ENCODE assay signal across 13 cellular contexts in genomic region chr1:154953611-154954038, GRCh38. TPM values are rescaled to one million over a fixed set of nuclear protein-coding genes. Genes with fewer than 3 reads are reported as not detected.
DNase-seq lines count a peak whose midpoint lies in the region; ATAC-seq and TF ChIP-seq lines count a peak whose summit lies in the region.
"Had no signal": no experiment of that assay in that cellular context is flagged by ENCODE, and none has a peak within 500 bp of the region (broad histone marks: within the 10 kb centered on the region; RNA-seq: fewer than 3 reads in every experiment).

No MANE protein-coding gene starts in this region.

- H3K27me3 Mint-ChIP-seq in activated T-helper 1 cell treated with anti-CD3 and anti-CD28 coated beads, Interleukin-12 subunit alpha, Interleukin-12 subunit beta, Interleukin-2, Interleukin-4 antibody, amounts not matched to agents 30 ng/mL and 10 ng/mL and 1 ng/mL, durations not matched to agents 14 hours and 24 hours and 36 hours (ENCODE audit: insufficient read depth) = peaks cover 2% of the 10 kb centered on the region

- H3K9me3 Mint-ChIP-seq in activated T-helper 1 cell treated with anti-CD3 and anti-CD28 coated beads, Interleukin-12 subunit alpha, Interleukin-12 subunit beta, Interleukin-2, Interleukin-4 antibody, amounts not matched to agents 30 ng/mL and 10 ng/mL and 1 ng/mL, durations not matched to agents 14 hours and 24 hours and 36 hours = no peaks in the 10 kb centered on the region

- H2BK12ac ChIP-seq in trophoblast cell (ENCODE audit: low read length) = no peak overlapping the region

- WGBS in heart right ventricle, 2 donors = 49 to 52% methylated on average over 2 of the region's 2 CpGs
- WGBS in trophoblast cell (ENCODE audit: extremely low coverage, insufficient coverage, insufficient read length) = no CpG with 5 or more reads among the region's 2 CpGs

- H2AK5ac ChIP-seq in trophoblast cell (ENCODE audit: low read length) = no peak overlapping the region

- no peak overlapping the region for H2AFZ ChIP-seq in trophoblast cell (ENCODE audit: insufficient read depth, low read length, poor library complexity)

- no peak for TF ChIP-seq CTCF in cardiac muscle cell (IDR thresholded peaks at IDR 0.05; ENCODE audit: low read depth, low read length)
- no peak for TF ChIP-seq CTCF in heart right ventricle (IDR thresholded peaks at IDR 0.05)

- peak overlapping the region; percentile 94 for H3K27ac ChIP-seq in cardiac muscle cell
- H3K27ac ChIP-seq in heart right ventricle = peak overlapping the region in 1 of 10 donors; percentile 77
- H3K27ac ChIP-seq in layer of hippocampus (ENCODE audit: low read depth, low read length) = peak overlapping the region; percentile 85
- H3K27ac ChIP-seq in temporal lobe (ENCODE audit: low read depth, low read length) = peak overlapping the region; percentile 80
- H3K27ac ChIP-seq in trophoblast cell (ENCODE audit: low read depth, low read length) = no peak overlapping the region
- H3K27ac ChIP-seq: brain microvascular endothelial cell, esophagus squamous epithelium had no signal

- no peak overlapping the region for H2BK120ac ChIP-seq in trophoblast cell (ENCODE audit: insufficient read depth, low read length, poor library complexity)

- intact Hi-C loops in heart right ventricle (cut with DNase I) = loop anchor here in 1 of 10 donors (10.0 kb wide), 1 partner anchor 61 kb away; no protein-coding TSS in a partner anchor
- intact Hi-C loops in activated T-helper 1 cell treated with anti-CD3 and anti-CD28 coated beads, Interleukin-12 subunit alpha, Interleukin-12 subunit beta, Interleukin-2, Interleukin-4 antibody, amounts not matched to agents 30 ng/mL and 10 ng/mL and 1 ng/mL, durations not matched to agents 14 hours and 24 hours and 36 hours (cut with micrococcal nuclease) = loop anchor here (2.0 kb wide), 1 partner anchor 395 kb away; the partner anchor contains the start of gene UBE2Q1

- no peaks in the 10 kb centered on the region for H3K27me3 ChIP-seq in cardiac muscle cell
- H3K27me3 ChIP-seq in heart right ventricle = no peaks in the 10 kb centered on the region
- no peaks in the 10 kb centered on the region for H3K27me3 ChIP-seq in layer of hippocampus (ENCODE audit: control insufficient read depth, insufficient read depth, low read length)
- no peaks in the 10 kb centered on the region for H3K27me3 ChIP-seq in trophoblast cell (ENCODE audit: insufficient read depth, low read length)
- H3K27me3 ChIP-seq: brain microvascular endothelial cell, esophagus squamous epithelium had no signal

- H3K4me3 Mint-ChIP-seq in activated T-helper 1 cell treated with anti-CD3 and anti-CD28 coated beads, Interleukin-12 subunit alpha, Interleukin-12 subunit beta, Interleukin-2, Interleukin-4 antibody, amounts not matched to agents 30 ng/mL and 10 ng/mL and 1 ng/mL, durations not matched to agents 14 hours and 24 hours and 36 hours = peak overlapping the region; percentile 94

- H3K4ac ChIP-seq in trophoblast cell (ENCODE audit: low read depth, low read length) = no peak overlapping the region

- H3K23ac ChIP-seq in trophoblast cell (ENCODE audit: low read length) = no peak overlapping the region

- H2BK5ac ChIP-seq in trophoblast cell (ENCODE audit: low read depth, low read length, poor library complexity) = no peak overlapping the region

- H3K9ac ChIP-seq in trophoblast cell (ENCODE audit: low read length) = no peak overlapping the region

- H3K79me2 ChIP-seq in trophoblast cell (ENCODE audit: control insufficient read depth, insufficient read depth, low read length, poor library complexity) = no peaks in the 10 kb centered on the region

- H3K36me3 ChIP-seq in cardiac muscle cell (peaks cover 5% of the 10 kb centered on the region), heart right ventricle (peaks cover 0 to 35% (median 5%) of the 10 kb centered on the region in 9 donors), trophoblast cell (ENCODE audit: control insufficient read depth in 1 of 2, insufficient read depth in 2 of 2, low read length in 2 of 2) (peaks cover 7 to 15% of the 10 kb centered on the region in 2 experiments)
- H3K36me3 ChIP-seq: brain microvascular endothelial cell had no signal

- H3K18ac ChIP-seq in trophoblast cell (ENCODE audit: low read length) = no peak overlapping the region

- H3K9me3 ChIP-seq in cardiac muscle cell (ENCODE audit: low read depth) = no peaks in the 10 kb centered on the region
- H3K9me3 ChIP-seq in heart right ventricle = no peaks in the 10 kb centered on the region
- no peaks in the 10 kb centered on the region for H3K9me3 ChIP-seq in trophoblast cell (ENCODE audit: insufficient read depth, low read depth, low read length)
- H3K9me3 ChIP-seq: esophagus squamous epithelium, HAP-1 had no signal

- ATAC-seq in heart right ventricle (no peak), HG02840 (IDR thresholded peaks at IDR 0.05; ENCODE audit: low FRiP score, unreplicated experiment) (no peak)

- H3K4me3 ChIP-seq in cardiac muscle cell = peak overlapping the region; percentile 0
- peak overlapping the region in 1 of 10 donors; percentile 60 for H3K4me3 ChIP-seq in heart right ventricle
- H3K4me3 ChIP-seq in trophoblast cell (ENCODE audit: low read depth, low read length) = no peak overlapping the region
- H3K4me3 ChIP-seq: HAP-1 had no signal

- no peak overlapping the region for H3K4me2 ChIP-seq in trophoblast cell (ENCODE audit: low read length)

- H3K14ac ChIP-seq in trophoblast cell (ENCODE audit: low read length) = no peak overlapping the region

- peaks cover 68% of the 10 kb centered on the region for H3K4me1 Mint-ChIP-seq in activated T-helper 1 cell treated with anti-CD3 and anti-CD28 coated beads, Interleukin-12 subunit alpha, Interleukin-12 subunit beta, Interleukin-2, Interleukin-4 antibody, amounts not matched to agents 30 ng/mL and 10 ng/mL and 1 ng/mL, durations not matched to agents 14 hours and 24 hours and 36 hours (ENCODE audit: low read depth)

- H3K36me3 Mint-ChIP-seq in activated T-helper 1 cell treated with anti-CD3 and anti-CD28 coated beads, Interleukin-12 subunit alpha, Interleukin-12 subunit beta, Interleukin-2, Interleukin-4 antibody, amounts not matched to agents 30 ng/mL and 10 ng/mL and 1 ng/mL, durations not matched to agents 14 hours and 24 hours and 36 hours (ENCODE audit: low read depth) = peaks cover 16% of the 10 kb centered on the region

- no peak overlapping the region for H4K8ac ChIP-seq in trophoblast cell (ENCODE audit: low read depth, low read length)

- H3K27ac Mint-ChIP-seq in activated T-helper 1 cell treated with anti-CD3 and anti-CD28 coated beads, Interleukin-12 subunit alpha, Interleukin-12 subunit beta, Interleukin-2, Interleukin-4 antibody, amounts not matched to agents 30 ng/mL and 10 ng/mL and 1 ng/mL, durations not matched to agents 14 hours and 24 hours and 36 hours = peak overlapping the region; percentile 100

- no peak overlapping the region for H4K12ac ChIP-seq in trophoblast cell (ENCODE audit: low read depth, low read length)

- no peak overlapping the region for H4K91ac ChIP-seq in trophoblast cell (ENCODE audit: low read depth, low read length)

- H3K79me1 ChIP-seq in trophoblast cell (ENCODE audit: low read length) = peaks cover 2% of the 10 kb centered on the region

- H3K4me1 ChIP-seq in cardiac muscle cell (ENCODE audit: low read depth) (peaks cover 45% of the 10 kb centered on the region), heart right ventricle (peaks cover 15 to 53% (median 48%) of the 10 kb centered on the region in 9 donors), trophoblast cell (ENCODE audit: control insufficient read depth in 1 of 2, insufficient read depth in 2 of 2, low read length in 2 of 2) (peaks cover 11 to 18% of the 10 kb centered on the region in 2 experiments)

- peak in 1 of 2 donors; percentile 51 for DNase-seq in cardiac muscle cell (ENCODE audit: low read depth in 1 of 2, low spot score in 1 of 2)
- DNase-seq in heart right ventricle = no peak
- no peak for DNase-seq in activated T-helper 1 cell treated with anti-CD3 and anti-CD28 coated beads, Interleukin-12 subunit alpha, Interleukin-12 subunit beta, Interleukin-2, Interleukin-4 antibody, amounts not matched to agents 30 ng/mL and 10 ng/mL and 1 ng/mL, durations not matched to agents 14 hours and 24 hours and 36 hours (ENCODE audit: low spot score)
- DNase-seq in NCI-H1105 treated with DMSO at 0.1 percent for 48 hours (lab: John Stamatoyannopoulos, UW) = no peak
- no peak for DNase-seq in trophoblast cell
- DNase-seq: activated CD8-positive, alpha-beta memory T cell treated with anti-CD3 and anti-CD28 coated beads for 24 hours; brain microvascular endothelial cell; esophagus squamous epithelium; NCI-H1694 had no signal

RNA-seq across cellular contexts. Expression of gene PBXIP1, which starts 2.3 kb away (rescaled TPM):
- total RNA-seq in cardiac muscle cell (155 and 161 TPM in 2 replicates), heart right ventricle (10 to 100 TPM; 38.3 to 75.0 (median 48.8) TPM), temporal lobe (17.2 TPM)
- polyA plus RNA-seq in cardiac muscle cell (93.7 and 108 TPM in 2 replicates), heart right ventricle (10 to 100 TPM; 25.4 to 33.0 TPM)
- total RNA-seq in activated T-helper 1 cell treated with anti-CD3 and anti-CD28 coated beads, Interleukin-12 subunit alpha, Interleukin-12 subunit beta, Interleukin-2, Interleukin-4 antibody, amounts not matched to agents 30 ng/mL and 10 ng/mL and 1 ng/mL, durations not matched to agents 14 hours and 24 hours and 36 hours = 25.1 and 27.9 TPM in 2 replicates
- polyA plus RNA-seq in trophoblast cell (2013) = 24.7 and 25.5 TPM in 2 replicates

RNA-seq across cellular contexts. Expression of gene PYGO2, which starts 8.0 kb away (rescaled TPM):
- 45.6 and 48.0 TPM in 2 replicates for total RNA-seq in cardiac muscle cell
- 45.3 and 49.2 TPM in 2 replicates for polyA plus RNA-seq in cardiac muscle cell
- 10 to 100 TPM in 9 of 10 donors, 1 to 10 TPM in 1; 8.8 to 18.0 (median 13.9) TPM for total RNA-seq in heart right ventricle
- 10 to 100 TPM; 11.9 to 12.1 TPM for polyA plus RNA-seq in heart right ventricle
- total RNA-seq in activated T-helper 1 cell treated with anti-CD3 and anti-CD28 coated beads, Interleukin-12 subunit alpha, Interleukin-12 subunit beta, Interleukin-2, Interleukin-4 antibody, amounts not matched to agents 30 ng/mL and 10 ng/mL and 1 ng/mL, durations not matched to agents 14 hours and 24 hours and 36 hours = 34.7 and 35.0 TPM in 2 replicates
- 10.1 TPM for total RNA-seq in temporal lobe
- polyA plus RNA-seq in trophoblast cell (2013) = 24.3 and 25.1 TPM in 2 replicates

RNA-seq across cellular contexts. Expression of gene SHC1, which starts 16.9 kb away (rescaled TPM):
- total RNA-seq in cardiac muscle cell = 80.0 and 80.3 TPM in 2 replicates
- polyA plus RNA-seq in cardiac muscle cell = 66.8 and 70.7 TPM in 2 replicates
- 10 to 100 TPM; 42.6 to 95.7 (median 57.8) TPM for total RNA-seq in heart right ventricle
- 10 to 100 TPM; 35.6 to 58.3 TPM for polyA plus RNA-seq in heart right ventricle
- 61.4 and 62.3 TPM in 2 replicates for total RNA-seq in activated T-helper 1 cell treated with anti-CD3 and anti-CD28 coated beads, Interleukin-12 subunit alpha, Interleukin-12 subunit beta, Interleukin-2, Interleukin-4 antibody, amounts not matched to agents 30 ng/mL and 10 ng/mL and 1 ng/mL, durations not matched to agents 14 hours and 24 hours and 36 hours
- total RNA-seq in temporal lobe = 7.4 TPM
- polyA plus RNA-seq in trophoblast cell (2013) = 145 and 150 TPM in 2 replicates

RNA-seq across cellular contexts. Expression of gene PMVK, which starts 17.1 kb away (rescaled TPM):
- total RNA-seq in cardiac muscle cell (20.1 and 23.8 TPM in 2 replicates), heart right ventricle (10 to 100 TPM; 29.9 to 66.4 (median 39.4) TPM), temporal lobe (13.5 TPM)
- polyA plus RNA-seq in cardiac muscle cell (94.4 and 95.4 TPM in 2 replicates), heart right ventricle (10 to 100 TPM; 40.2 to 42.9 TPM)
- total RNA-seq in activated T-helper 1 cell treated with anti-CD3 and anti-CD28 coated beads, Interleukin-12 subunit alpha, Interleukin-12 subunit beta, Interleukin-2, Interleukin-4 antibody, amounts not matched to agents 30 ng/mL and 10 ng/mL and 1 ng/mL, durations not matched to agents 14 hours and 24 hours and 36 hours = 42.5 and 43.3 TPM in 2 replicates
- polyA plus RNA-seq in trophoblast cell (2013) = 11.4 and 12.3 TPM in 2 replicates

RNA-seq across cellular contexts. Expression of gene CKS1B, which starts 20.9 kb away (rescaled TPM):
- total RNA-seq in cardiac muscle cell (52.9 and 96.5 TPM in 2 replicates), heart right ventricle (10 to 100 TPM; 10.9 to 30.9 (median 17.5) TPM), temporal lobe (11.8 TPM)
- polyA plus RNA-seq in cardiac muscle cell (157 and 337 TPM in 2 replicates), heart right ventricle (10 to 100 TPM in 1 of 2 donors, 1 to 10 TPM in 1; 4.6 to 36.7 TPM)
- 151 and 158 TPM in 2 replicates for total RNA-seq in activated T-helper 1 cell treated with anti-CD3 and anti-CD28 coated beads, Interleukin-12 subunit alpha, Interleukin-12 subunit beta, Interleukin-2, Interleukin-4 antibody, amounts not matched to agents 30 ng/mL and 10 ng/mL and 1 ng/mL, durations not matched to agents 14 hours and 24 hours and 36 hours
- polyA plus RNA-seq in trophoblast cell (2013) = 329 and 347 TPM in 2 replicates
